14 cellular contexts compared by ENCODE assay signal in the genomic region with DNA sequence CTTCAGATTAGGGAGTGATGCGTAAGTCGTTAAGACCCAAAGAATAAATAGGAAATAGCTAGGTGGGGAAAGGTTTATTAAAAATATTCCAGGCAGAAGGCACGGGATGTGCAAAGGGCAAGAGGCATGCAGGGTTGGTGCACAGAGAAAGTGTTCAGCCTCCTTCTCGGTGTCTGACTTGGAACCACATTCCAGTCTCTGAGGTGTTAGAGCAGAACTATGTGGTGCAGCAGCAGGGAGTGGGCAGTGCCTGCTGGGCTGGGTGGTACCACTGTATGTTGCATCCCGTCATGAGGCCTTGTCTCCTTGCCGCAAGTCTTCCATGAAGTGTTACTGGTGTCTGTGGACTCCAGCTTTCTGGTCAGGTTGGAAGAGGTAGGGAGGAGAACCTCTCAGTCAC. TPM values are rescaled to one million over a fixed set of nuclear protein-coding genes. Genes with fewer than 3 reads are reported as not detected.
DNase-seq lines count a peak whose midpoint lies in the region; ATAC-seq and TF ChIP-seq lines count a peak whose summit lies in the region.
"Had no signal": no experiment of that assay in that cellular context is flagged by ENCODE, and none has a peak within 500 bp of the region (broad histone marks: within the 10 kb centered on the region; RNA-seq: fewer than 3 reads in every experiment).

No MANE protein-coding gene starts in this region.

- ATAC-seq in GM23338, result no peak
- no peak for ATAC-seq in HG03469 (IDR thresholded peaks at IDR 0.05; ENCODE audit: unreplicated experiment)
- ATAC-seq: HCT116 had no signal

- H3K4me3 Mint-ChIP-seq in CD14-positive monocyte, result peak overlapping the region; percentile 6 to 9
- no peak overlapping the region for H3K4me3 Mint-ChIP-seq in GM23338
- H3K4me3 Mint-ChIP-seq in neural crest cell, result no peak overlapping the region
- H3K4me3 Mint-ChIP-seq: CD4-positive, alpha-beta T cell; HFFc6 had no signal

- H3K4me1 ChIP-seq in GM23338 (ENCODE audit: insufficient read depth), result no peaks in the 10 kb centered on the region
- peaks cover 0 to 18% (median 2%) of the 10 kb centered on the region in 4 donors for H3K4me1 ChIP-seq in tibial nerve
- H3K4me1 ChIP-seq: BE2C had no signal

- no peaks in the 10 kb centered on the region; the same call in 1 of the 2 replicates for H4K20me1 ChIP-seq in GM23338 (replicated peaks; ENCODE audit: insufficient read depth)

- peaks cover 0 to 16% (median 0%) of the 10 kb centered on the region in 4 donors for H3K9me3 ChIP-seq in tibial nerve
- H3K9me3 ChIP-seq: BE2C, Caco-2 had no signal

- H2AFZ ChIP-seq in GM23338, result no peak overlapping the region

- WGBS in tibial nerve, 2 donors, result 87 to 89% methylated on average over 6 of the region's 6 CpGs

- H3K27ac ChIP-seq in GM23338 (ENCODE audit: low read depth) (no peak overlapping the region), tibial nerve (peak overlapping the region in 3 of 4 donors; percentile 8 to 83 (median 59))

- H3K79me2 ChIP-seq in GM23338 (replicated peaks; ENCODE audit: insufficient read depth), result no peaks in the 10 kb centered on the region

- H3F3A ChIP-seq in GM23338 (replicated peaks; ENCODE audit: low read depth), result no peaks in the 10 kb centered on the region

- TF ChIP-seq CTCF in CD14-positive monocyte (IDR thresholded peaks at IDR 0.05) (no peak), GM23338 (conservative IDR thresholded peaks at IDR 0.05; ENCODE audit: low read depth in 2 of 2) (no peak), neural crest cell (conservative IDR thresholded peaks at IDR 0.05) (no peak), tibial nerve (IDR thresholded peaks at IDR 0.05) (no peak)

- TF ChIP-seq EP300 in tibial nerve (IDR thresholded peaks at IDR 0.05), result no peak

- intact Hi-C loops in CD14-positive monocyte (cut with micrococcal nuclease), result no loop called here

- H3K9me3 Mint-ChIP-seq in CD14-positive monocyte (peaks cover 5 to 9% (median 6%) of the 10 kb centered on the region in 7 donors), GM23338 (peaks cover 9% of the 10 kb centered on the region; the same call in 2 of the 3 replicates), neural crest cell (peaks cover 5% of the 10 kb centered on the region)
- H3K9me3 Mint-ChIP-seq: HFFc6 had no signal

- 0 out of 2 replicates have a peak, but pooled peaks cover 2% of the 10 kb centered on the region for H3K9me2 ChIP-seq in GM23338 (ENCODE audit: insufficient read depth)

- H3K4me3 ChIP-seq in GM23338 (no peak overlapping the region), tibial nerve (no peak overlapping the region)

- H3K27ac Mint-ChIP-seq in CD14-positive monocyte (no peak overlapping the region), GM23338 (peak overlapping the region; percentile 44; the same call in 1 of the 2 replicates), neural crest cell (ENCODE audit: unreplicated experiment) (peak overlapping the region; percentile 76)
- H3K27ac Mint-ChIP-seq: CD4-positive, alpha-beta T cell; HFFc6 had no signal

- no peak overlapping the region for H3K4me2 ChIP-seq in GM23338

- H3K27me3 Mint-ChIP-seq in CD14-positive monocyte (ENCODE audit: low read depth in 3 of 3) (peaks cover 0 to 5% (median 4%) of the 10 kb centered on the region in 3 donors), GM23338 (ENCODE audit: insufficient read depth, low read depth, poor library complexity) (peaks cover 5% of the 10 kb centered on the region), neural crest cell (ENCODE audit: low read depth) (no peaks in the 10 kb centered on the region)
- H3K27me3 Mint-ChIP-seq: CD4-positive, alpha-beta T cell had no signal

- H3K36me3 Mint-ChIP-seq in CD14-positive monocyte, result no peaks in the 10 kb centered on the region
- peaks cover 8% of the 10 kb centered on the region for H3K36me3 Mint-ChIP-seq in GM23338 (ENCODE audit: low read depth)
- peaks cover 41% of the 10 kb centered on the region for H3K36me3 Mint-ChIP-seq in neural crest cell (ENCODE audit: low read depth)

- DNase-seq in CD14-positive monocyte (ENCODE audit: low spot score), result no peak
- DNase-seq in GM23338 (ENCODE audit: low spot score), result no peak
- no peak for DNase-seq in neural crest cell (ENCODE audit: low read depth, low spot score)
- DNase-seq in tibial nerve (ENCODE audit: low spot score in 2 of 2), result no peak
- DNase-seq in MV-4-11 (lab: John Stamatoyannopoulos, UW), result no peak
- DNase-seq: ACHN; BE2C; Caco-2; CD4-positive, alpha-beta T cell; GOT3; H7; HFFc6 had no signal

- H3K4me1 Mint-ChIP-seq in CD14-positive monocyte (no peaks in the 10 kb centered on the region), GM23338 (no peaks in the 10 kb centered on the region; the same call in 2 of the 3 replicates), neural crest cell (peaks cover 37% of the 10 kb centered on the region)

- H3K27me3 ChIP-seq in GM23338 (ENCODE audit: insufficient read depth), result no peaks in the 10 kb centered on the region
- H3K27me3 ChIP-seq in tibial nerve, result no peaks in the 10 kb centered on the region
- H3K27me3 ChIP-seq: BE2C had no signal

- H3K36me3 ChIP-seq in GM23338 (ENCODE audit: insufficient read depth), result no peaks in the 10 kb centered on the region
- peaks cover 0 to 20% (median 0%) of the 10 kb centered on the region in 3 donors for H3K36me3 ChIP-seq in tibial nerve
- H3K36me3 ChIP-seq: BE2C had no signal

- TF ChIP-seq POLR2A in tibial nerve (IDR thresholded peaks at IDR 0.05), result no peak

TF ChIP-seq in GM23338, 12 proteins besides CTCF, POLR2A, EP300 and RAD21:
- TF ChIP-seq ZNF331 (CRISPR knock-in tag; IDR thresholded peaks at IDR 0.05; ENCODE audit: low read depth), result no peak

RNA-seq across cellular contexts. Expression of a gene that starts 11.1 kb away (rescaled TPM):
- polyA plus RNA-seq in CD14-positive monocyte, result not detected
- total RNA-seq in GM23338 (2014; rRNA removed; shearing (Covaris generic)), result 1.6 and 2.1 TPM in 2 replicates
- polyA plus RNA-seq in GM23338 (2016; fragmentation: Nextera tagmentation; extraction: Ambion mirVana), result 2.3 and 2.5 TPM in 2 replicates
- 49.8 and 54.7 TPM in 2 replicates for total RNA-seq in neural crest cell
- total RNA-seq in tibial nerve, result 10 to 100 TPM; 20.1 to 92.4 (median 43.1) TPM
- total RNA-seq: HFFc6 had no signal

Comparison
In these comparisons a context has a peak if more than half of its experiments do, and no peak if none do; other contexts are left out.
1. H3K27ac Mint-ChIP-seq: peak in GM23338 (single experiment) and neural crest cell (single experiment); none in CD14-positive monocyte (0 of 7).
2. H3K4me3 Mint-ChIP-seq: peak in CD14-positive monocyte (2 of 2); none in GM23338 (single experiment) and neural crest cell (single experiment).